Comparison of ENCODE assay signal across 8 cellular contexts in genomic region chr12:81450920-81451739, GRCh38.
DNase-seq lines count a peak whose midpoint lies in the region; ATAC-seq and TF ChIP-seq lines count a peak whose summit lies in the region.

No MANE protein-coding gene starts in this region.

- TF ChIP-seq CTCF in VCaP (conservative IDR thresholded peaks at IDR 0.05) = peak; percentile 81
- peak in 4 of 7 experiments; percentile 22 to 44 (median 28) for TF ChIP-seq CTCF in stomach (IDR thresholded peaks at IDR 0.05)

- peak overlapping the region; percentile 11; the same call in 1 of the 2 replicates for H3K27ac ChIP-seq in VCaP
- H3K27ac ChIP-seq in stomach = no peak overlapping the region

- H3K9me3 ChIP-seq in stomach = no peaks in the 10 kb centered on the region

- no peaks in the 10 kb centered on the region for H3K36me3 ChIP-seq in stomach

- peak; percentile 34 for DNase-seq in DMS153 treated with DMSO at 0.1 percent for 48 hours (lab: John Stamatoyannopoulos, UW; ENCODE audit: unreplicated experiment)
- DNase-seq in NCI-H1105 (lab: John Stamatoyannopoulos, UW) = peak; percentile 19
- DNase-seq in left ventricle myocardium superior = no peak
- no peak for DNase-seq in stomach
- DNase-seq in effector CD4-positive, alpha-beta T cell = no peak
- no peak for DNase-seq in stimulated activated CD4-positive, alpha-beta T cell treated with anti-CD3 and anti-CD28 coated beads, Interleukin-12 subunit alpha, Interleukin-12 subunit beta, amount 100 ng/mL, for 4 hours

- WGBS in stomach, 5 donors = 25 to 36% (median 35%) methylated on average over 5 of the region's 5 CpGs

- no peak for TF ChIP-seq EP300 in stomach (IDR thresholded peaks at IDR 0.05)

- no peaks in the 10 kb centered on the region for H3K27me3 ChIP-seq in stomach

- TF ChIP-seq POLR2A in stomach (IDR thresholded peaks at IDR 0.05) = no peak

- intact Hi-C loops in left ventricle myocardium superior (cut with micrococcal nuclease) (loop anchor here (2.0 kb wide), 1 partner anchor 176 kb away; no protein-coding TSS in a partner anchor), stomach (cut with DNase I; ENCODE audit: low total_unique reads) (no loop called here)

- H3K4me1 ChIP-seq in stomach = no peaks in the 10 kb centered on the region

- ATAC-seq in GM21786 (IDR thresholded peaks at IDR 0.05; ENCODE audit: unreplicated experiment) (peak; percentile 68), left ventricle myocardium superior (peak; percentile 72)

- no peak overlapping the region for H3K4me3 ChIP-seq in stomach

Comparison
In these comparisons a context has a peak if more than half of its experiments do, and no peak if none do; other contexts are left out.
1. DNase-seq: peak in DMS153 treated with DMSO at 0.1 percent for 48 hours (single experiment) and NCI-H1105 (single experiment); none in left ventricle myocardium superior (single experiment), stomach (single experiment), effector CD4-positive, alpha-beta T cell (single experiment) and stimulated activated CD4-positive, alpha-beta T cell treated with anti-CD3 and anti-CD28 coated beads, Interleukin-12 subunit alpha, Interleukin-12 subunit beta, amount 100 ng/mL, for 4 hours (single experiment).